21 cellular contexts compared by ENCODE assay signal in genomic region chr7:93927585-93927984, GRCh38. TPM values are rescaled to one million over a fixed set of nuclear protein-coding genes. Genes with fewer than 3 reads are reported as not detected.
"Had no signal": no experiment of that assay in that cellular context is flagged by ENCODE, and none has a peak within 500 bp of the region (broad histone marks: within the 10 kb centered on the region; RNA-seq: fewer than 3 reads in every experiment).

No MANE protein-coding gene starts in this region.

- DNase-seq: activated CD4-positive, alpha-beta T cell treated with anti-CD3 and anti-CD28 coated beads, Interleukin-2, amount 50 U/mL, for 48 hours; activated naive CD4-positive, alpha-beta T cell treated with anti-CD3 and anti-CD28 coated beads, Interleukin-2, amount 10 ng/mL, durations not matched to agents 7 days and 5 days; activated T-cell treated with anti-CD3 and anti-CD28 coated beads, Interleukin-2, amount 50 U/mL, for 24 hours; central memory CD4-positive, alpha-beta T cell; cortex of kidney; effector CD8-positive, alpha-beta T cell; midbrain; SHP77; stimulated activated CD4-positive, alpha-beta T cell treated with anti-CD3 and anti-CD28 coated beads, Interleukin-12 subunit alpha, Interleukin-12 subunit beta, amount 100 ng/mL, for 4 hours; stimulated activated CD4-positive, alpha-beta T cell treated with anti-CD3 and anti-CD28 coated beads, Interleukin-2, amount 100 ng/mL, for 24 hours; T-helper 1 cell; T1000 had no signal

- H3K4me3 ChIP-seq: lung, tibial nerve had no signal

- H3K9me3 ChIP-seq: tibial nerve had no signal

- H3K27me3 ChIP-seq: tibial nerve had no signal

- H3K27ac ChIP-seq: epithelial cell of prostate had no signal

RNA-seq across cellular contexts. Expression of gene GNG11, which starts 6.0 kb away (rescaled TPM):
- total RNA-seq: progenitor cell of endocrine pancreas had no signal

RNA-seq across cellular contexts. Expression of gene GNGT1, which starts 21.2 kb away (rescaled TPM):
- total RNA-seq: glomerular endothelial cell, lung, myocyte, omental fat pad, progenitor cell of endocrine pancreas, tibial nerve had no signal
- polyA plus RNA-seq: adipose tissue, lung, neural cell had no signal
